In the genomic region with DNA sequence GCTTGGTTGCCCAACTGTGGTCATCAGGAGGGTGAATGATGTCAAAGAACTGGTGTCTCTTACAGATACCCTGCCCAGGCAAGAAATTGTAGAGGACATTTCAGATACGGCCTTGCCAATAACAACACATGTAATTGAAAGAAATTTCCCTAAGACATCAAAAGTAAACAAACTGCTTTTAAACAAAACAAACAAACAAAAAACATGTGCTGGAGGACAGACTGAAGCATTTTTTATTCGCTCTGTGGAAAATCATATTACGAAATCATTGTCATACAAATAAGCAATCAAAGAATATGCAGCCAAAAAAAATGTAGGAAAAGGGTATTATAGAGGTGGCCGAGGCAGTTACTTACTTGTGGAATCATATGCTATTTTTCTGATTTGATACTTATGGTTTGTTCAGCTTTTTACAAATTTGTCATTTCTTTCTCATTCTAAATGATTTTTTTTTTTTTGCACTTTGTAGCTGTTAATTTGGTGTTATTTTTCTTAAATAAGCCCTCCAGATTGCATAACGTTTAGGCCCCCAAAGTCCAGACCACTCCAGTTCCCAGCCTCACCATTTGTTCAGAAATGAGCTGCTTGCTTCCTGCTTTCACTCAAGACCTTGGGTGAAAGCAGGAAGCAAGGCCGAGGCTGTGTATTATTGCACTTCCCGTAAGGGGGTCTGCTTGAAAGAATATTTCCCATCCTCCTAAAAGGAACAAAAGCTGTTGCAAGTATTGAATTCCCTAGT, we compare ENCODE assay signal across 16 cellular contexts. TPM values are rescaled to one million over a fixed set of nuclear protein-coding genes. Genes with fewer than 3 reads are reported as not detected.
DNase-seq lines count a peak whose midpoint lies in the region; ATAC-seq and TF ChIP-seq lines count a peak whose summit lies in the region.
"Had no signal": no experiment of that assay in that cellular context is flagged by ENCODE, and none has a peak within 500 bp of the region (broad histone marks: within the 10 kb centered on the region; RNA-seq: fewer than 3 reads in every experiment).

No MANE protein-coding gene starts in this region.

- no peaks in the 10 kb centered on the region for H3K9me3 Mint-ChIP-seq in activated CD4-positive, alpha-beta memory T cell treated with anti-CD3 and anti-CD28 coated beads, Interleukin-2, amount 10 ng/mL, durations not matched to agents 7 days and 5 days
- H3K9me3 Mint-ChIP-seq in activated CD4-positive, alpha-beta memory T cell treated with anti-CD3 and anti-CD28 coated beads for 36 hours, result no peaks in the 10 kb centered on the region
- peaks cover 3% of the 10 kb centered on the region for H3K9me3 Mint-ChIP-seq in activated naive CD8-positive, alpha-beta T cell treated with anti-CD3 and anti-CD28 coated beads, Interleukin-2, amount 10 ng/mL, durations not matched to agents 7 days and 5 days
- no peaks in the 10 kb centered on the region for H3K9me3 Mint-ChIP-seq in neural progenitor cell
- H3K9me3 Mint-ChIP-seq: immature natural killer cell had no signal

- H3K4me3 ChIP-seq in Jurkat, Clone E6-1 (ENCODE audit: low read length), result no peak overlapping the region
- H3K4me3 ChIP-seq in neural progenitor cell (no peak overlapping the region), left ventricle myocardium inferior (no peak overlapping the region)
- H3K4me3 ChIP-seq: upper lobe of right lung had no signal

- ATAC-seq in activated naive CD8-positive, alpha-beta T cell treated with anti-CD3 and anti-CD28 coated beads, Interleukin-2, amount 10 ng/mL, durations not matched to agents 7 days and 5 days (ENCODE audit: low read depth), result peak; percentile 63
- ATAC-seq in GM19351 (IDR thresholded peaks at IDR 0.05; ENCODE audit: unreplicated experiment), result no peak
- no peak for ATAC-seq in HG02642 (IDR thresholded peaks at IDR 0.05; ENCODE audit: poor library complexity, unreplicated experiment)

- H4K20me1 ChIP-seq in neural progenitor cell (ENCODE audit: low read depth), result no peaks in the 10 kb centered on the region

- peaks cover 10% of the 10 kb centered on the region for H3K4me1 Mint-ChIP-seq in activated CD4-positive, alpha-beta memory T cell treated with anti-CD3 and anti-CD28 coated beads, Interleukin-2, amount 10 ng/mL, durations not matched to agents 7 days and 5 days
- H3K4me1 Mint-ChIP-seq in activated CD4-positive, alpha-beta memory T cell treated with anti-CD3 and anti-CD28 coated beads for 36 hours (ENCODE audit: low read depth), result peaks cover 30% of the 10 kb centered on the region
- peaks cover 12% of the 10 kb centered on the region for H3K4me1 Mint-ChIP-seq in activated naive CD8-positive, alpha-beta T cell treated with anti-CD3 and anti-CD28 coated beads, Interleukin-2, amount 10 ng/mL, durations not matched to agents 7 days and 5 days
- peaks cover 12% of the 10 kb centered on the region for H3K4me1 Mint-ChIP-seq in neural progenitor cell

- no peaks in the 10 kb centered on the region for H3K36me3 Mint-ChIP-seq in activated CD4-positive, alpha-beta memory T cell treated with anti-CD3 and anti-CD28 coated beads, Interleukin-2, amount 10 ng/mL, durations not matched to agents 7 days and 5 days (ENCODE audit: low read depth)
- H3K36me3 Mint-ChIP-seq in activated CD4-positive, alpha-beta memory T cell treated with anti-CD3 and anti-CD28 coated beads for 36 hours, result no peaks in the 10 kb centered on the region
- H3K36me3 Mint-ChIP-seq in activated naive CD8-positive, alpha-beta T cell treated with anti-CD3 and anti-CD28 coated beads, Interleukin-2, amount 10 ng/mL, durations not matched to agents 7 days and 5 days, result peaks cover 5% of the 10 kb centered on the region
- no peaks in the 10 kb centered on the region for H3K36me3 Mint-ChIP-seq in neural progenitor cell
- H3K36me3 Mint-ChIP-seq: immature natural killer cell, mesothelial cell of epicardium had no signal

- H3K9me3 ChIP-seq in neural progenitor cell (ENCODE audit: low read depth) (no peaks in the 10 kb centered on the region), left ventricle myocardium inferior (replicated peaks) (no peaks in the 10 kb centered on the region)
- H3K9me3 ChIP-seq: upper lobe of right lung had no signal

- peaks cover 6% of the 10 kb centered on the region for H3K27me3 Mint-ChIP-seq in activated CD4-positive, alpha-beta memory T cell treated with anti-CD3 and anti-CD28 coated beads, Interleukin-2, amount 10 ng/mL, durations not matched to agents 7 days and 5 days
- H3K27me3 Mint-ChIP-seq in activated CD4-positive, alpha-beta memory T cell treated with anti-CD3 and anti-CD28 coated beads for 36 hours, result no peaks in the 10 kb centered on the region
- H3K27me3 Mint-ChIP-seq in activated naive CD8-positive, alpha-beta T cell treated with anti-CD3 and anti-CD28 coated beads, Interleukin-2, amount 10 ng/mL, durations not matched to agents 7 days and 5 days, result peaks cover 4% of the 10 kb centered on the region
- H3K27me3 Mint-ChIP-seq in neural progenitor cell (ENCODE audit: insufficient read depth, low read depth), result peaks cover 5% of the 10 kb centered on the region

- no peak overlapping the region for H3K27ac Mint-ChIP-seq in activated CD4-positive, alpha-beta memory T cell treated with anti-CD3 and anti-CD28 coated beads, Interleukin-2, amount 10 ng/mL, durations not matched to agents 7 days and 5 days
- H3K27ac Mint-ChIP-seq in activated CD4-positive, alpha-beta memory T cell treated with anti-CD3 and anti-CD28 coated beads for 36 hours, result no peak overlapping the region
- H3K27ac Mint-ChIP-seq in activated naive CD8-positive, alpha-beta T cell treated with anti-CD3 and anti-CD28 coated beads, Interleukin-2, amount 10 ng/mL, durations not matched to agents 7 days and 5 days, result peak overlapping the region; percentile 80
- H3K27ac Mint-ChIP-seq in neural progenitor cell, result peak overlapping the region; percentile 31
- H3K27ac Mint-ChIP-seq: immature natural killer cell, mesothelial cell of epicardium had no signal

- H3K9ac ChIP-seq in neural progenitor cell, result no peak overlapping the region

- POLR2A ChIA-PET in activated CD4-positive, alpha-beta memory T cell treated with anti-CD3 and anti-CD28 coated beads, Interleukin-2, amount 10 ng/mL, durations not matched to agents 7 days and 5 days (lab: Charles Lee), result no interaction called here
- POLR2A ChIA-PET in activated CD4-positive, alpha-beta memory T cell treated with anti-CD3 and anti-CD28 coated beads for 36 hours (lab: Charles Lee), result no interaction called here
- POLR2A ChIA-PET in activated naive CD8-positive, alpha-beta T cell treated with anti-CD3 and anti-CD28 coated beads, Interleukin-2, amount 10 ng/mL, durations not matched to agents 7 days and 5 days (lab: Charles Lee), result no interaction called here

- H3K79me2 ChIP-seq in neural progenitor cell (ENCODE audit: low read depth), result no peaks in the 10 kb centered on the region

- no peaks in the 10 kb centered on the region for H3K4me1 ChIP-seq in neural progenitor cell
- H3K4me1 ChIP-seq in left ventricle myocardium inferior, result peaks cover 11% of the 10 kb centered on the region
- H3K4me1 ChIP-seq: upper lobe of right lung had no signal

- no peak overlapping the region for H3K4me2 ChIP-seq in neural progenitor cell

- no peaks in the 10 kb centered on the region for H3F3A ChIP-seq in neural progenitor cell (ENCODE audit: low read depth)

- H3K27me3 ChIP-seq in neural progenitor cell, result no peaks in the 10 kb centered on the region
- H3K27me3 ChIP-seq in left ventricle myocardium inferior (ENCODE audit: low read depth), result no peaks in the 10 kb centered on the region
- H3K27me3 ChIP-seq: upper lobe of right lung had no signal

- H3K36me3 ChIP-seq in neural progenitor cell (no peaks in the 10 kb centered on the region), left ventricle myocardium inferior (no peaks in the 10 kb centered on the region)
- H3K36me3 ChIP-seq: upper lobe of right lung had no signal

- CTCF ChIA-PET in activated CD4-positive, alpha-beta memory T cell treated with anti-CD3 and anti-CD28 coated beads, Interleukin-2, amount 10 ng/mL, durations not matched to agents 7 days and 5 days (lab: Charles Lee), result no interaction called here
- CTCF ChIA-PET in activated CD4-positive, alpha-beta memory T cell treated with anti-CD3 and anti-CD28 coated beads for 36 hours (lab: Charles Lee), result no interaction called here

- intact Hi-C loops in activated CD4-positive, alpha-beta memory T cell treated with anti-CD3 and anti-CD28 coated beads for 36 hours (cut with micrococcal nuclease), result no loop called here
- intact Hi-C loops in left ventricle myocardium inferior (cut with micrococcal nuclease), result no loop called here

- no peak overlapping the region for H2AFZ ChIP-seq in neural progenitor cell (replicated peaks)

- H3K27ac ChIP-seq in neural progenitor cell (no peak overlapping the region), left ventricle myocardium inferior (replicated peaks) (no peak overlapping the region)
- H3K27ac ChIP-seq: upper lobe of right lung had no signal

- no peak overlapping the region for H3K4me3 Mint-ChIP-seq in activated CD4-positive, alpha-beta memory T cell treated with anti-CD3 and anti-CD28 coated beads, Interleukin-2, amount 10 ng/mL, durations not matched to agents 7 days and 5 days
- no peak overlapping the region for H3K4me3 Mint-ChIP-seq in activated CD4-positive, alpha-beta memory T cell treated with anti-CD3 and anti-CD28 coated beads for 36 hours
- H3K4me3 Mint-ChIP-seq in activated naive CD8-positive, alpha-beta T cell treated with anti-CD3 and anti-CD28 coated beads, Interleukin-2, amount 10 ng/mL, durations not matched to agents 7 days and 5 days, result no peak overlapping the region
- H3K4me3 Mint-ChIP-seq in neural progenitor cell, result no peak overlapping the region
- H3K4me3 Mint-ChIP-seq: immature natural killer cell, mesothelial cell of epicardium had no signal

- DNase-seq in activated CD4-positive, alpha-beta memory T cell treated with anti-CD3 and anti-CD28 coated beads, Interleukin-2, amount 10 ng/mL, durations not matched to agents 7 days and 5 days, result peak; percentile 5
- no peak for DNase-seq in activated CD4-positive, alpha-beta memory T cell treated with anti-CD3 and anti-CD28 coated beads for 36 hours
- peak; percentile 4 for DNase-seq in Jurkat, Clone E6-1 (ENCODE audit: low read depth, low spot score)
- no peak for DNase-seq in activated naive CD8-positive, alpha-beta T cell treated with anti-CD3 and anti-CD28 coated beads, Interleukin-2, amount 10 ng/mL, durations not matched to agents 7 days and 5 days
- no peak for DNase-seq in neural progenitor cell (ENCODE audit: low spot score)
- DNase-seq in left ventricle myocardium inferior, result no peak
- DNase-seq: cortex of kidney, DMS153, immature natural killer cell, NCI-H1436 treated with DMSO at 0.1 percent for 48 hours, NCI-H510A, upper lobe of right lung had no signal

- TF ChIP-seq CTCF in neural progenitor cell (IDR thresholded peaks at IDR 0.05) (no peak), left ventricle myocardium inferior (IDR thresholded peaks at IDR 0.05; ENCODE audit: borderline replicate concordance) (no peak)

RNA-seq across cellular contexts. Expression of a gene that starts 51.9 kb away (rescaled TPM):
- total RNA-seq in activated CD4-positive, alpha-beta memory T cell treated with anti-CD3 and anti-CD28 coated beads, Interleukin-2, amount 10 ng/mL, durations not matched to agents 7 days and 5 days, result not detected
- under 1 TPM in 1 of 2 experiments, not detected in 1; 0.14 TPM for total RNA-seq in activated CD4-positive, alpha-beta memory T cell treated with anti-CD3 and anti-CD28 coated beads for 36 hours
- polyA plus RNA-seq in Jurkat, Clone E6-1 (2012; ENCODE audit: insufficient read depth, insufficient read length), result not detected
- not detected for total RNA-seq in activated naive CD8-positive, alpha-beta T cell treated with anti-CD3 and anti-CD28 coated beads, Interleukin-2, amount 10 ng/mL, durations not matched to agents 7 days and 5 days
- not detected in 2 replicates for total RNA-seq in neural progenitor cell (ENCODE audit: low replicate concordance)
- total RNA-seq in left ventricle myocardium inferior, result not detected
- polyA plus RNA-seq: aorta, immature natural killer cell had no signal

Comparison
In these comparisons a context has a peak if more than half of its experiments do, and no peak if none do; other contexts are left out.
1. DNase-seq: peak in activated CD4-positive, alpha-beta memory T cell treated with anti-CD3 and anti-CD28 coated beads, Interleukin-2, amount 10 ng/mL, durations not matched to agents 7 days and 5 days (single experiment) and Jurkat, Clone E6-1 (single experiment); none in activated CD4-positive, alpha-beta memory T cell treated with anti-CD3 and anti-CD28 coated beads for 36 hours (single experiment), activated naive CD8-positive, alpha-beta T cell treated with anti-CD3 and anti-CD28 coated beads, Interleukin-2, amount 10 ng/mL, durations not matched to agents 7 days and 5 days (single experiment), neural progenitor cell (single experiment) and left ventricle myocardium inferior (single experiment).
2. H3K27ac Mint-ChIP-seq: peak in activated naive CD8-positive, alpha-beta T cell treated with anti-CD3 and anti-CD28 coated beads, Interleukin-2, amount 10 ng/mL, durations not matched to agents 7 days and 5 days (single experiment) and neural progenitor cell (single experiment); none in activated CD4-positive, alpha-beta memory T cell treated with anti-CD3 and anti-CD28 coated beads, Interleukin-2, amount 10 ng/mL, durations not matched to agents 7 days and 5 days (single experiment) and activated CD4-positive, alpha-beta memory T cell treated with anti-CD3 and anti-CD28 coated beads for 36 hours (single experiment).